Comparison of ENCODE assay signal across 8 cellular contexts in the genomic region with DNA sequence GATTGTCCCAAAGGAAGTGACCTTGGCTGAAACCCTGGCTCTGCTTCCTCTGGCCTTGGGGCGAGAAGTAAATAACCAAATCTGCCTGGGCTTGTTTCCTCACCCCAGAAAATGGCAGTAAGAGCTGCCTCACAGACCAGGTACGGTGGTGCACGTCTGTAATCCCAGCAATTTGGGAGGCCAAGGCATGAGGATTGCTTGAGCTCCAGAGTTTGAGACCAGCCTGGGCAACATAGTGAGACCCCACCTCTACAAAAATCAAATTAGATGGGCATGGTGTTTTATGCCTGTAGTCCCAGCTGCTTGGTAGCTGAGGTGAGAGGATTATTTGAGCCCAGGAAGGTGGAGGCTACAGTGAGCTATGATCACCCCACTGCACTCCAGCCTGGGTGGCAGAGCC.
DNase-seq lines count a peak whose midpoint lies in the region; ATAC-seq and TF ChIP-seq lines count a peak whose summit lies in the region.
"Not testable (repeated sequence)": the region's sequence is repeated elsewhere in the genome, so short reads cannot be mapped to it uniquely, and the experiment has no call there.

No MANE protein-coding gene starts in this region.

- POLR2A ChIA-PET in activated naive CD8-positive, alpha-beta T cell treated with anti-CD3 and anti-CD28 coated beads, Interleukin-2, amount 10 ng/mL, durations not matched to agents 7 days and 5 days (lab: Charles Lee), result not testable (repeated sequence)

- not testable (repeated sequence) for TF ChIP-seq CTCF in epithelial cell of esophagus (IDR thresholded peaks at IDR 0.05; ENCODE audit: insufficient read depth, low read depth, low read length, missing control alignments); osteocyte (IDR thresholded peaks at IDR 0.05)

- H3K27me3 Mint-ChIP-seq in activated naive CD8-positive, alpha-beta T cell treated with anti-CD3 and anti-CD28 coated beads, Interleukin-2, amount 10 ng/mL, durations not matched to agents 7 days and 5 days; osteocyte (ENCODE audit: unreplicated experiment): not testable (repeated sequence)

- ATAC-seq in GM19035 (IDR thresholded peaks at IDR 0.05; ENCODE audit: unreplicated experiment) (peak; percentile 7), HG02798 (IDR thresholded peaks at IDR 0.05; ENCODE audit: poor library complexity, unreplicated experiment) (peak; percentile 3), HG03280 (IDR thresholded peaks at IDR 0.05; ENCODE audit: unreplicated experiment) (peak; percentile 3)
- ATAC-seq in activated naive CD8-positive, alpha-beta T cell treated with anti-CD3 and anti-CD28 coated beads, Interleukin-2, amount 10 ng/mL, durations not matched to agents 7 days and 5 days (ENCODE audit: low read depth), result not testable (repeated sequence)

- H3K4me3 Mint-ChIP-seq in activated naive CD8-positive, alpha-beta T cell treated with anti-CD3 and anti-CD28 coated beads, Interleukin-2, amount 10 ng/mL, durations not matched to agents 7 days and 5 days, result peak overlapping the region; percentile 8
- H3K4me3 Mint-ChIP-seq in osteocyte (ENCODE audit: unreplicated experiment), result not testable (repeated sequence)

- not testable (repeated sequence) for H3K36me3 Mint-ChIP-seq in activated naive CD8-positive, alpha-beta T cell treated with anti-CD3 and anti-CD28 coated beads, Interleukin-2, amount 10 ng/mL, durations not matched to agents 7 days and 5 days; osteocyte (ENCODE audit: unreplicated experiment)

- not testable (repeated sequence) for H3K4me1 Mint-ChIP-seq in activated naive CD8-positive, alpha-beta T cell treated with anti-CD3 and anti-CD28 coated beads, Interleukin-2, amount 10 ng/mL, durations not matched to agents 7 days and 5 days
- H3K4me1 Mint-ChIP-seq in osteocyte (ENCODE audit: unreplicated experiment), result peaks cover 26% of the 10 kb centered on the region

- DNase-seq in DMS79 treated with DMSO at 0.1 percent for 48 hours (lab: John Stamatoyannopoulos, UW) (peak; percentile 26), NCI-H69 (lab: John Stamatoyannopoulos, UW) (peak; percentile 38), epithelial cell of esophagus (ENCODE audit: low read depth) (peak; percentile 6)
- not testable (repeated sequence) for DNase-seq in activated naive CD8-positive, alpha-beta T cell treated with anti-CD3 and anti-CD28 coated beads, Interleukin-2, amount 10 ng/mL, durations not matched to agents 7 days and 5 days; osteocyte (ENCODE audit: extremely low spot score, unreplicated experiment)

- not testable (repeated sequence) for H3K9me3 Mint-ChIP-seq in activated naive CD8-positive, alpha-beta T cell treated with anti-CD3 and anti-CD28 coated beads, Interleukin-2, amount 10 ng/mL, durations not matched to agents 7 days and 5 days; osteocyte (ENCODE audit: unreplicated experiment)

- not testable (repeated sequence) for H3K4me3 ChIP-seq in epithelial cell of esophagus (ENCODE audit: low read length)

- not testable (repeated sequence) for H3K27ac Mint-ChIP-seq in activated naive CD8-positive, alpha-beta T cell treated with anti-CD3 and anti-CD28 coated beads, Interleukin-2, amount 10 ng/mL, durations not matched to agents 7 days and 5 days
- peak overlapping the region; percentile 84 for H3K27ac Mint-ChIP-seq in osteocyte (ENCODE audit: unreplicated experiment)
